ENCODE assay signal across 8 cellular contexts in genomic region chr20:10673176-10673830, GRCh38. TPM values are rescaled to one million over a fixed set of nuclear protein-coding genes. Genes with fewer than 3 reads are reported as not detected.
A peak's percentile ranks its signal among the peaks of the same experiment; 100 is the strongest.
DNase-seq lines count a peak whose midpoint lies in the region; ATAC-seq and TF ChIP-seq lines count a peak whose summit lies in the region.

No MANE protein-coding gene starts in this region.

- CTCF ChIA-PET in activated naive CD4-positive, alpha-beta T cell treated with anti-CD3 and anti-CD28 coated beads, Interleukin-2, amount 10 ng/mL, durations not matched to agents 7 days and 5 days (lab: Charles Lee), result no interaction called here

- ATAC-seq in GM21825 (IDR thresholded peaks at IDR 0.05; ENCODE audit: unreplicated experiment), result no peak
- no peak for ATAC-seq in GM19467 (IDR thresholded peaks at IDR 0.05; ENCODE audit: unreplicated experiment)

- peak overlapping the region; percentile 79 for H3K4me3 Mint-ChIP-seq in activated naive CD4-positive, alpha-beta T cell treated with anti-CD3 and anti-CD28 coated beads, Interleukin-2, amount 10 ng/mL, durations not matched to agents 7 days and 5 days
- peak overlapping the region; percentile 98 for H3K4me3 Mint-ChIP-seq in osteocyte (ENCODE audit: unreplicated experiment)

- H3K9me3 Mint-ChIP-seq in activated naive CD4-positive, alpha-beta T cell treated with anti-CD3 and anti-CD28 coated beads, Interleukin-2, amount 10 ng/mL, durations not matched to agents 7 days and 5 days, result no peaks in the 10 kb centered on the region
- no peaks in the 10 kb centered on the region for H3K9me3 Mint-ChIP-seq in osteocyte (ENCODE audit: unreplicated experiment)

- H3K36me3 Mint-ChIP-seq in activated naive CD4-positive, alpha-beta T cell treated with anti-CD3 and anti-CD28 coated beads, Interleukin-2, amount 10 ng/mL, durations not matched to agents 7 days and 5 days, result no peaks in the 10 kb centered on the region
- H3K36me3 Mint-ChIP-seq in osteocyte (ENCODE audit: unreplicated experiment), result peaks cover 32% of the 10 kb centered on the region

- no peak for TF ChIP-seq CTCF in osteocyte (IDR thresholded peaks at IDR 0.05)

- no peak overlapping the region for H3K27ac Mint-ChIP-seq in activated naive CD4-positive, alpha-beta T cell treated with anti-CD3 and anti-CD28 coated beads, Interleukin-2, amount 10 ng/mL, durations not matched to agents 7 days and 5 days
- peak overlapping the region; percentile 98 for H3K27ac Mint-ChIP-seq in osteocyte (ENCODE audit: unreplicated experiment)

- peaks cover 87% of the 10 kb centered on the region for H3K27me3 Mint-ChIP-seq in activated naive CD4-positive, alpha-beta T cell treated with anti-CD3 and anti-CD28 coated beads, Interleukin-2, amount 10 ng/mL, durations not matched to agents 7 days and 5 days
- no peaks in the 10 kb centered on the region for H3K27me3 Mint-ChIP-seq in osteocyte (ENCODE audit: unreplicated experiment)

- DNase-seq in NCI-H1417 (lab: John Stamatoyannopoulos, UW) (peak in 2 of 3 experiments; percentile 72 to 87), NCI-H1417 treated with DMSO at 0.1 percent for 48 hours (lab: John Stamatoyannopoulos, UW) (no peak), NCI-H2029 (lab: John Stamatoyannopoulos, UW) (peak; percentile 40), head of caudate nucleus (peak in 35 of 42 donors; percentile 14 to 79 (median 49)), osteocyte (ENCODE audit: extremely low spot score, unreplicated experiment) (peak; percentile 84)
- DNase-seq in activated naive CD4-positive, alpha-beta T cell treated with anti-CD3 and anti-CD28 coated beads, Interleukin-2, amount 10 ng/mL, durations not matched to agents 7 days and 5 days, result peak; percentile 25

- H3K4me1 Mint-ChIP-seq in activated naive CD4-positive, alpha-beta T cell treated with anti-CD3 and anti-CD28 coated beads, Interleukin-2, amount 10 ng/mL, durations not matched to agents 7 days and 5 days, result peaks cover 25% of the 10 kb centered on the region
- H3K4me1 Mint-ChIP-seq in osteocyte (ENCODE audit: unreplicated experiment), result peaks cover 37% of the 10 kb centered on the region

- intact Hi-C loops in head of caudate nucleus (cut with DNase I), result loop anchor here (10.0 kb wide), 1 partner anchor 601 kb away; no protein-coding TSS in a partner anchor

RNA-seq across cellular contexts. Expression of gene JAG1, which starts 0.5 kb away (rescaled TPM):
- total RNA-seq in osteocyte, result 246 and 254 TPM in 2 replicates
